ENCODE assay signal across 28 cellular contexts in the genomic region with DNA sequence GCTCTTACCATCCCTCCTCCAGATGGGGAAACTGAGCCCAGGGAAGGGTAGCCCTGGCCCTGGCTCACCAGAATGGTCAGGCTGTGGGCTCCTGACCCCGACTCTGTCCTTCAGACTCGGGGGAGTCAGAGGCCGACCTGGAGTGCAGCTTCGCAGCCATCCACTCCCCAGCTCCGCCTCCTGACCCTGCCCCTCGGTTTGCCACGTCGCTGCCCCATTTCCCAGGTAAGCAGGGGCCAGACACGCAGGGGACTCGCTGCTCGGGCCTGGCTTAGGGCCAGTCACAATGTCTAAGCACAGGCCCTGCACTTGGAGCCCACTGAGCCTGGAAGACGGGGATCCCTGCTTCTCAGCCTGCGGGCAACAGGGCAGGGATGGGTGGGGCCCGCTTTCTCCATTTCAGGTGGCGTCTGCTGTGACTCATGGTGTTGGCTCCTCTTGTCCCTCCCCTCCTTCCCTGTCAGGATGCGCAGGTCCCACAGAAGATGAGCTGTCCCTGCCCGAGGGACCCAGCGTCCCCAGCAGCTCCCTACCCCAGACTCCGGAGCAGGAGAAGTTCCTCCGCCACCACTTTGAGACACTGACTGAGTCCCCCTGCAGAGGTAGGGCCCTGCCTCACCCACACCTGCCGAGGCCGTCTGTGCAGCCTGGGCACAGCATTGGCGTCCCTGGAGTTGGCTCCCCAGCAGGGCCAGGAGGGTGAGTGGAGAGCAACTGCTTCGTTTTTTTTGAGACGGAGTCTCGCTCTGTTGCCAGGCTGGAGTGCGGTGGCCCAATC. TPM values are rescaled to one million over a fixed set of nuclear protein-coding genes. Genes with fewer than 3 reads are reported as not detected.
"Had no signal": no experiment of that assay in that cellular context is flagged by ENCODE, and none has a peak within 500 bp of the region (broad histone marks: within the 10 kb centered on the region; RNA-seq: fewer than 3 reads in every experiment).

No MANE protein-coding gene starts in this region.

- DNase-seq: activated CD4-positive, alpha-beta T cell treated with anti-CD3 and anti-CD28 coated beads, Interleukin-2, amount 50 U/mL, for 4 hours; activated gamma-delta T cell treated with Interleukin-2 at 50 U/mL for 16 hours; adrenal gland; cerebellar nuclear complex; effector memory CD8-positive, alpha-beta T cell; head of caudate nucleus; immature natural killer cell; mesenchymal stem cell; mucosa of descending colon; naive B cell; sigmoid colon; stimulated activated CD4-positive, alpha-beta T cell treated with anti-CD3 and anti-CD28 coated beads, Interleukin-12 subunit alpha, Interleukin-12 subunit beta, amount 100 ng/mL, for 4 hours; stimulated activated CD4-positive, alpha-beta T cell treated with anti-CD3 and anti-CD28 coated beads, Interleukin-1b, Interleukin-23, amount 100 ng/mL, for 48 hours; stimulated activated naive CD8-positive, alpha-beta T cell treated with anti-CD3 and anti-CD28 coated beads, Interleukin-15, Interleukin-2, amounts not matched to agents 100 U/mL and 50 U/mL, for 24 hours; T-helper 2 cell; transverse colon; uterus; WERI-Rb-1 had no signal

- H3K27ac ChIP-seq: adrenal gland, breast epithelium, sigmoid colon, transverse colon, uterus, WERI-Rb-1 had no signal

- H3K27me3 ChIP-seq: adrenal gland, breast epithelium, sigmoid colon, transverse colon, uterus had no signal

- ATAC-seq: activated naive CD4-positive, alpha-beta T cell treated with anti-CD3 and anti-CD28 coated beads, Interleukin-2, amount 50 U/mL, for 72 hours; effector memory CD8-positive, alpha-beta T cell; mucosa of descending colon; stimulated activated naive CD8-positive, alpha-beta T cell treated with anti-CD3 and anti-CD28 coated beads, Interleukin-15, Interleukin-2, amounts not matched to agents 100 U/mL and 50 U/mL, for 24 hours had no signal

- H3K9me3 ChIP-seq: adrenal gland, breast epithelium, mucosa of descending colon, sigmoid colon, transverse colon, uterus had no signal

- H3K4me1 ChIP-seq: adrenal gland, breast epithelium, sigmoid colon, transverse colon, uterus had no signal

- H3K36me3 ChIP-seq: adrenal gland, breast epithelium, transverse colon, uterus had no signal

- H3K4me3 ChIP-seq: adrenal gland, breast epithelium, mucosa of descending colon, sigmoid colon, transverse colon, uterus had no signal

RNA-seq across cellular contexts. Expression of a gene that starts 9.2 kb away (rescaled TPM):
- total RNA-seq: activated CD8-positive, alpha-beta memory T cell treated with anti-CD3 and anti-CD28 coated beads for 36 hours; activated naive CD4-positive, alpha-beta T cell treated with anti-CD3 and anti-CD28 coated beads, Interleukin-2, amount 50 U/mL, for 72 hours; activated T-helper 1 cell treated with anti-CD3 and anti-CD28 coated beads, Interleukin-12 subunit alpha, Interleukin-12 subunit beta, Interleukin-2, Interleukin-4 antibody, amounts not matched to agents 30 ng/mL and 10 ng/mL and 1 ng/mL, durations not matched to agents 14 hours and 24 hours and 36 hours; adrenal gland; astrocyte; breast epithelium; frontal cortex; lower leg skin; mucosa of descending colon; neural crest cell; osteocyte; pulmonary artery endothelial cell; sigmoid colon; transverse colon; uterus had no signal
- polyA plus RNA-seq: adrenal gland, immature natural killer cell, sigmoid colon had no signal
